15 cellular contexts compared by ENCODE assay signal in the genomic region with DNA sequence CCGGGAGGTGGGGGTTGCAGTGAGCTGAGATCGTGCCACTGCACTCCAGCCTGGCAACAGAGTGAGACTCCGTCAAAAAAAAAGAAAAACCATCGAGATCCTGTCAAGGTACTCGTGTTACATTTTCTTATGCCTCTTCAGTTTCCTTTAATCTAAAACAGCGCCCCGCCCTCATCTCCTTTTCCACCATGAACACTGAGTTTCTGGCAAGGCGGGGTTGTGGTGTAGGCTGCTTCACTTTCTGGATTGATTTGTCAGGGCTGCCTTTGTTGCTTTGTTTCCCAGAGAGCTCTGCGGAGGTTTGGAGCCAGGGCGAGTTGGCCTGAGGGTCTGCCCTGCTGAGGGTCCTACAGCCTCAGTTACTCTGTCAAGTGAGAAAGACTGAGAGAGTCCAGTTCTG. TPM values are rescaled to one million over a fixed set of nuclear protein-coding genes. Genes with fewer than 3 reads are reported as not detected.
DNase-seq lines count a peak whose midpoint lies in the region; ATAC-seq, FAIRE-seq and TF ChIP-seq lines count a peak whose summit lies in the region.
"Had no signal": no experiment of that assay in that cellular context is flagged by ENCODE, and none has a peak within 500 bp of the region (broad histone marks: within the 10 kb centered on the region; RNA-seq: fewer than 3 reads in every experiment).

No MANE protein-coding gene starts in this region.

- H3K4me1 ChIP-seq in esophagus squamous epithelium (peaks cover 32 to 76% (median 37%) of the 10 kb centered on the region in 3 donors), thyroid gland (peaks cover 59 to 83% of the 10 kb centered on the region in 2 donors)

- no peaks in the 10 kb centered on the region for H3K27me3 Mint-ChIP-seq in activated naive CD4-positive, alpha-beta T cell treated with anti-CD3 and anti-CD28 coated beads, Interleukin-2, amount 10 ng/mL, durations not matched to agents 7 days and 5 days

- POLR2A ChIA-PET in RWPE1 (lab: Yijun Ruan, JAX; ENCODE audit: low non-redundant PET) = no interaction called here

- no peaks in the 10 kb centered on the region for H3K9me3 ChIP-seq in esophagus squamous epithelium
- H3K9me3 ChIP-seq in thyroid gland = no peaks in the 10 kb centered on the region

- H3K27ac ChIP-seq in RWPE1 = peak overlapping the region; percentile 88
- peak overlapping the region in 3 of 4 donors; percentile 8 to 61 (median 54) for H3K27ac ChIP-seq in esophagus squamous epithelium
- H3K27ac ChIP-seq in thyroid gland = peak overlapping the region in 2 of 3 donors; percentile 25 to 64
- H3K27ac ChIP-seq: foreskin keratinocyte had no signal

- CTCF ChIA-PET in activated naive CD4-positive, alpha-beta T cell treated with anti-CD3 and anti-CD28 coated beads, Interleukin-2, amount 10 ng/mL, durations not matched to agents 7 days and 5 days (lab: Charles Lee) = interaction anchor here (1.5 kb wide), 1 partner anchor 22 kb away, joined by 6 read pairs; no protein-coding TSS in a partner anchor
- CTCF ChIA-PET in RWPE1 (lab: Yijun Ruan, JAX) = interaction anchor here (0.6 kb wide), 1 partner anchor 77 kb away, joined by 3 read pairs; no protein-coding TSS in a partner anchor

- TF ChIP-seq POLR2A in esophagus squamous epithelium (IDR thresholded peaks at IDR 0.05) = no peak
- no peak for TF ChIP-seq POLR2A in thyroid gland (IDR thresholded peaks at IDR 0.05)
- no peak for TF ChIP-seq POLR2A in H54 (IDR thresholded peaks at IDR 0.05; ENCODE audit: low read depth, low read length)

- H3K4me3 Mint-ChIP-seq in activated naive CD4-positive, alpha-beta T cell treated with anti-CD3 and anti-CD28 coated beads, Interleukin-2, amount 10 ng/mL, durations not matched to agents 7 days and 5 days = no peak overlapping the region

- 42 to 71% methylated on average over 7 to 9 of the region's 10 CpGs for WGBS in esophagus squamous epithelium, 2 donors
- WGBS in thyroid gland, 2 donors = 76 to 78% methylated on average over 9 to 10 of the region's 10 CpGs

- ATAC-seq in activated naive CD4-positive, alpha-beta T cell treated with anti-CD3 and anti-CD28 coated beads, Interleukin-2, amount 50 U/mL, for 72 hours = no peak
- ATAC-seq: foreskin keratinocyte, left ventricle myocardium superior had no signal

- peaks cover 30% of the 10 kb centered on the region for H3K36me3 Mint-ChIP-seq in activated naive CD4-positive, alpha-beta T cell treated with anti-CD3 and anti-CD28 coated beads, Interleukin-2, amount 10 ng/mL, durations not matched to agents 7 days and 5 days
- H3K36me3 Mint-ChIP-seq in activated naive CD4-positive, alpha-beta T cell treated with anti-CD3 and anti-CD28 coated beads, Interleukin-2, amount 50 U/mL, for 72 hours = peaks cover 0 to 11% of the 10 kb centered on the region in 2 donors

- H3K27me3 ChIP-seq in esophagus squamous epithelium (no peaks in the 10 kb centered on the region), thyroid gland (no peaks in the 10 kb centered on the region)
- H3K27me3 ChIP-seq: foreskin keratinocyte had no signal

- intact Hi-C loops in esophagus squamous epithelium (cut with DNase I) = loop anchor here (10.0 kb wide), 1 partner anchor 45 kb away; the partner anchor contains the start of gene BAK1
- intact Hi-C loops in thyroid gland (cut with DNase I) = no loop called here

- no peak overlapping the region for H3K4me3 ChIP-seq in esophagus squamous epithelium
- no peak overlapping the region for H3K4me3 ChIP-seq in thyroid gland (replicated peaks in 1 of 3)

- peak; percentile 79 for DNase-seq in activated naive CD4-positive, alpha-beta T cell treated with anti-CD3 and anti-CD28 coated beads, Interleukin-2, amount 10 ng/mL, durations not matched to agents 7 days and 5 days
- no peak for DNase-seq in activated naive CD4-positive, alpha-beta T cell treated with anti-CD3 and anti-CD28 coated beads, Interleukin-2, amount 50 U/mL, for 72 hours (ENCODE audit: low spot score in 2 of 2)
- DNase-seq in RWPE1 (ENCODE audit: low spot score) (no peak), esophagus squamous epithelium (lab: John Stamatoyannopoulos, UW) (no peak), thyroid gland (no peak), H54 (ENCODE audit: insufficient read length, low spot score) (no peak), NCI-H2081 treated with DMSO at 0.1 percent for 48 hours (lab: John Stamatoyannopoulos, UW) (no peak), RCC 7860 (ENCODE audit: low spot score) (no peak)
- DNase-seq: foreskin keratinocyte, KBM-7, left ventricle myocardium superior, NCI-H1092, RPMI8226, T-helper 9 cell had no signal

- H3K36me3 ChIP-seq in esophagus squamous epithelium (peaks cover 0 to 19% (median 0%) of the 10 kb centered on the region in 3 donors), thyroid gland (no peaks in the 10 kb centered on the region)

- peak overlapping the region; percentile 70 for H3K27ac Mint-ChIP-seq in activated naive CD4-positive, alpha-beta T cell treated with anti-CD3 and anti-CD28 coated beads, Interleukin-2, amount 10 ng/mL, durations not matched to agents 7 days and 5 days
- peak overlapping the region in 1 of 2 donors; percentile 74 for H3K27ac Mint-ChIP-seq in activated naive CD4-positive, alpha-beta T cell treated with anti-CD3 and anti-CD28 coated beads, Interleukin-2, amount 50 U/mL, for 72 hours
- H3K27ac Mint-ChIP-seq: activated T-helper 2 cell treated with anti-CD3 and anti-CD28 coated beads, Interferon-gamma antibody, Interleukin-2, Interleukin-4, amounts not matched to agents 10 μg/mL and 5 μg/mL and 100 μg/mL, durations not matched to agents 14 hours and 24 hours and 36 hours had no signal

- H3K9me3 Mint-ChIP-seq in activated naive CD4-positive, alpha-beta T cell treated with anti-CD3 and anti-CD28 coated beads, Interleukin-2, amount 10 ng/mL, durations not matched to agents 7 days and 5 days = no peaks in the 10 kb centered on the region
- H3K9me3 Mint-ChIP-seq in activated naive CD4-positive, alpha-beta T cell treated with anti-CD3 and anti-CD28 coated beads, Interleukin-2, amount 50 U/mL, for 72 hours = peaks cover 0 to 3% of the 10 kb centered on the region in 2 donors
- H3K9me3 Mint-ChIP-seq: activated T-helper 2 cell treated with anti-CD3 and anti-CD28 coated beads, Interferon-gamma antibody, Interleukin-2, Interleukin-4, amounts not matched to agents 10 μg/mL and 5 μg/mL and 100 μg/mL, durations not matched to agents 14 hours and 24 hours and 36 hours had no signal

- no peak for FAIRE-seq in H54 (lab: Jason Lieb, UNC)
- FAIRE-seq in RCC 7860 (lab: Jason Lieb, UNC) = no peak

- H3K4me1 Mint-ChIP-seq in activated naive CD4-positive, alpha-beta T cell treated with anti-CD3 and anti-CD28 coated beads, Interleukin-2, amount 10 ng/mL, durations not matched to agents 7 days and 5 days = peaks cover 68% of the 10 kb centered on the region

- TF ChIP-seq CTCF in RWPE1 (conservative IDR thresholded peaks at IDR 0.05; ENCODE audit: low read depth) (no peak), esophagus squamous epithelium (IDR thresholded peaks at IDR 0.05) (no peak), thyroid gland (IDR thresholded peaks at IDR 0.05) (no peak)

RNA-seq across cellular contexts. Expression of gene ITPR3, which starts 8.9 kb away (rescaled TPM):
- 10 to 100 TPM; 39.2 to 50.8 TPM for total RNA-seq in activated naive CD4-positive, alpha-beta T cell treated with anti-CD3 and anti-CD28 coated beads, Interleukin-2, amount 50 U/mL, for 72 hours
- total RNA-seq in esophagus squamous epithelium (10 to 100 TPM; 21.8 to 39.2 (median 35.3) TPM), thyroid gland (100 to 1,000 TPM in 2 of 4 donors, 10 to 100 TPM in 2; 77.8 to 145 (median 105) TPM)

RNA-seq across cellular contexts. Expression of gene BAK1, which starts 49.9 kb away (rescaled TPM):
- total RNA-seq in activated naive CD4-positive, alpha-beta T cell treated with anti-CD3 and anti-CD28 coated beads, Interleukin-2, amount 50 U/mL, for 72 hours = 10 to 100 TPM; 43.8 to 57.0 TPM
- total RNA-seq in esophagus squamous epithelium = 10 to 100 TPM; 14.3 to 26.2 (median 20.0) TPM
- 1 to 10 TPM; 2.3 to 8.5 (median 4.6) TPM for total RNA-seq in thyroid gland
